8 cellular contexts compared by ENCODE assay signal in the genomic region with DNA sequence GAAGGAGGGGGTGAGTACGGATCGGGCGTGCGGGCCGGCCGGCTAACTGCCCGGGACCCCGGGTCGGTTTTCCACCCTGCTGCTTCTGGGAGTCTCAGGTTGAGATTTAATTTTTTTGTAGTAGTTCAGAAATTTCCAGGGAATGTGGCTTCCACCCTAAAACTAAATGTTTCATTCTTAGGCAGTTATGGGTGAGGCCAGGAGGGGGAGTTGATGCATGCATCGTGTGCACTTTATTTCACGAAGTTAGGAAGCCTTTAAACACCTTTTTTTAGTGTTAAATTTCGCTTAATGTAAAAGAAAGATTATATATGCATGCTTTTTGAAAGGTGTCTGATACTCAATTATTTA. TPM values are rescaled to one million over a fixed set of nuclear protein-coding genes. Genes with fewer than 3 reads are reported as not detected.
DNase-seq lines count a peak whose midpoint lies in the region; ATAC-seq and TF ChIP-seq lines count a peak whose summit lies in the region.

No MANE protein-coding gene starts in this region.

- H3K36me3 ChIP-seq in breast epithelium: peaks cover 18% of the 10 kb centered on the region
- peaks cover 43 to 46% of the 10 kb centered on the region in 2 donors for H3K36me3 ChIP-seq in mucosa of rectum (ENCODE audit: control insufficient read depth in 2 of 2, insufficient read depth in 2 of 2, low read length in 2 of 2)

- H3K4me3 ChIP-seq in AG04450 (ENCODE audit: low read depth, low read length): peak overlapping the region; percentile 89
- H3K4me3 ChIP-seq in breast epithelium: peak overlapping the region; percentile 96 to 99 (median 98)
- H3K4me3 ChIP-seq in mucosa of rectum (ENCODE audit: low read length in 2 of 2): peak overlapping the region; percentile 82 to 89

- TF ChIP-seq CTCF in AG04450 (IDR thresholded peaks at IDR 0.05; ENCODE audit: low read depth, low read length): peak; percentile 63
- TF ChIP-seq CTCF in breast epithelium (IDR thresholded peaks at IDR 0.05): no peak

- peaks cover 2 to 9% of the 10 kb centered on the region in 2 donors for H3K4me1 ChIP-seq in breast epithelium
- H3K4me1 ChIP-seq in mucosa of rectum (ENCODE audit: control insufficient read depth in 2 of 2, insufficient read depth in 2 of 2, low read length in 2 of 2): peaks cover 10 to 18% of the 10 kb centered on the region in 2 donors

- no peaks in the 10 kb centered on the region for H3K27me3 ChIP-seq in AG04450 (ENCODE audit: control insufficient read depth, insufficient read depth, low read length)
- no peaks in the 10 kb centered on the region for H3K27me3 ChIP-seq in breast epithelium
- H3K27me3 ChIP-seq in mucosa of rectum (ENCODE audit: control insufficient read depth in 2 of 2, insufficient read depth in 2 of 2, low read length in 2 of 2): peaks cover 0 to 2% of the 10 kb centered on the region in 2 donors

- DNase-seq in AG04450 (ENCODE audit: low read depth, low spot score) (no peak), HT-29 (ENCODE audit: low spot score) (peak; percentile 37), breast epithelium (ENCODE audit: low spot score in 2 of 2) (no peak), NCI-H82 (lab: John Stamatoyannopoulos, UW) (no peak)

- no peak for TF ChIP-seq POLR2A in breast epithelium (IDR thresholded peaks at IDR 0.05)

- POLR2A ChIA-PET in AG04450 (lab: Yijun Ruan, JAX): interaction anchor here (1.2 to 1.5 kb wide), 2 partner anchors 12 to 52 kb away, joined by 3 to 4 read pairs; a partner anchor contains a TSS

- peak overlapping the region; percentile 85 to 91 for H3K9ac ChIP-seq in mucosa of rectum (ENCODE audit: low read depth in 1 of 2, low read length in 2 of 2)

- H3K27ac ChIP-seq in AG04450 (ENCODE audit: low read depth, low read length) (peak overlapping the region; percentile 31), breast epithelium (peak overlapping the region; percentile 92 to 99), mucosa of rectum (ENCODE audit: low read depth in 2 of 2, low read length in 2 of 2) (peak overlapping the region; percentile 90 to 94)

- CTCF ChIA-PET in AG04450 (lab: Charles Lee): interaction anchor here (0.6 to 2.0 kb wide), 3 partner anchors 52 to 133 kb away, joined by 3 to 11 read pairs (median 5); a partner anchor contains a TSS

- no peak for ATAC-seq in HG03175 (IDR thresholded peaks at IDR 0.05; ENCODE audit: unreplicated experiment)
- no peak for ATAC-seq in GM18520 (IDR thresholded peaks at IDR 0.05; ENCODE audit: unreplicated experiment)
- no peak for ATAC-seq in HG03097 (IDR thresholded peaks at IDR 0.05; ENCODE audit: low FRiP score, unreplicated experiment)

- intact Hi-C loops in breast epithelium (cut with DNase I; ENCODE audit: low total_unique reads): loop anchor here (10.0 kb wide), 2 partner anchors 52 to 88 kb away; a partner anchor contains a TSS

- H3K9me3 ChIP-seq in AG04450 (ENCODE audit: control insufficient read depth, insufficient read depth, low read length): no peaks in the 10 kb centered on the region; the same call in 1 of the 2 replicates
- H3K9me3 ChIP-seq in breast epithelium: no peaks in the 10 kb centered on the region
- H3K9me3 ChIP-seq in mucosa of rectum (ENCODE audit: control insufficient read depth in 2 of 2, low read length in 2 of 2): no peaks in the 10 kb centered on the region

RNA-seq across cellular contexts. Expression of a gene that starts 0.9 kb away (rescaled TPM):
- polyA plus RNA-seq in AG04450 (2011; rRNA removed): 38.2 and 45.9 TPM in 2 replicates
- polyA minus RNA-seq in AG04450 (2011; rRNA and poly(A)+ RNA removed): 47.9 and 58.9 TPM in 2 replicates
- total RNA-seq in HT-29 (2014; rRNA removed; shearing (Covaris generic)): 42.6 and 45.4 TPM in 2 replicates
- total RNA-seq in breast epithelium: 10 to 100 TPM; 60.0 to 70.4 (median 63.9) TPM

RNA-seq across cellular contexts. Expression of a gene that starts 8.3 kb away (rescaled TPM):
- not detected in 2 replicates for polyA plus RNA-seq in AG04450 (2011; rRNA removed)
- not detected in 2 replicates for polyA minus RNA-seq in AG04450 (2011; rRNA and poly(A)+ RNA removed)
- total RNA-seq in HT-29 (2014; rRNA removed; shearing (Covaris generic)): not detected in 2 replicates
- total RNA-seq in breast epithelium: 10 to 100 TPM in 1 of 3 donors, 1 to 10 TPM in 2; 6.0 to 15.4 (median 6.9) TPM

RNA-seq across cellular contexts. Expression of a gene that starts 15.9 kb away (rescaled TPM):
- polyA plus RNA-seq in AG04450 (2011; rRNA removed): 24.8 and 34.6 TPM in 2 replicates
- polyA minus RNA-seq in AG04450 (2011; rRNA and poly(A)+ RNA removed): 36.9 and 48.0 TPM in 2 replicates
- 180 and 200 TPM in 2 replicates for total RNA-seq in HT-29 (2014; rRNA removed; shearing (Covaris generic))
- 100 to 1,000 TPM in 1 of 3 donors, 10 to 100 TPM in 2; 56.3 to 108 (median 78.6) TPM for total RNA-seq in breast epithelium

RNA-seq across cellular contexts. Expression of a gene that starts 51.7 kb away (rescaled TPM):
- polyA plus RNA-seq in AG04450 (2011; rRNA removed): 4.9 and 5.8 TPM in 2 replicates
- polyA minus RNA-seq in AG04450 (2011; rRNA and poly(A)+ RNA removed): 2.5 and 4.5 TPM in 2 replicates
- total RNA-seq in HT-29 (2014; rRNA removed; shearing (Covaris generic)): 14.3 and 18.9 TPM in 2 replicates
- total RNA-seq in breast epithelium: 10 to 100 TPM in 1 of 3 donors, 1 to 10 TPM in 2; 9.5 to 16.7 (median 9.6) TPM

Comparison
In these comparisons a context has a peak if more than half of its experiments do, and no peak if none do; other contexts are left out.
1. H3K27ac ChIP-seq: peak in every context shown above with its lines; median percentile 96 in breast epithelium; 92 in mucosa of rectum; 31 in AG04450.